27 cellular contexts compared by ENCODE assay signal in genomic region chr11:6563667-6564066, GRCh38.
"Had no signal": no experiment of that assay in that cellular context is flagged by ENCODE, and none has a peak within 500 bp of the region (broad histone marks: within the 10 kb centered on the region; RNA-seq: fewer than 3 reads in every experiment).

No MANE protein-coding gene starts in this region.

- H3K9me3 ChIP-seq: heart left ventricle, left lung, neutrophil, prostate gland, sigmoid colon, spleen, stomach, testis, thyroid gland, transverse colon, upper lobe of left lung, vagina had no signal

- H3K4me3 Mint-ChIP-seq: immature natural killer cell; memory B cell; naive thymus-derived CD8-positive, alpha-beta T cell; nephron; neural crest cell; stimulated activated effector memory CD8-positive, alpha-beta T cell treated with anti-CD3 and anti-CD28 coated beads, Interleukin-12 subunit alpha, Interleukin-12 subunit beta, amount 100 ng/mL, for 72 hours had no signal

- H3K27me3 ChIP-seq: heart left ventricle, left lung, neutrophil, sigmoid colon, spleen, stomach, testis, thyroid gland, transverse colon, upper lobe of left lung, vagina had no signal

- DNase-seq: heart left ventricle; hypothalamus; immature natural killer cell; kidney; left colon; left lung; occipital lobe; retina; right cardiac atrium; sigmoid colon; small intestine; spleen; stimulated activated CD4-positive, alpha-beta T cell treated with anti-CD3 and anti-CD28 coated beads, Interleukin-4, amount 100 ng/mL, for 24 hours; stimulated activated naive CD4-positive, alpha-beta T cell; stomach; testis; thyroid gland; transverse colon; upper lobe of left lung had no signal

- H3K27ac ChIP-seq: heart left ventricle, left lung, neutrophil, prostate gland, sigmoid colon, spleen, stomach, testis, thyroid gland, transverse colon, upper lobe of left lung, vagina had no signal

- H3K4me3 ChIP-seq: heart left ventricle, left lung, prostate gland, sigmoid colon, spleen, stomach, testis, thyroid gland, transverse colon, upper lobe of left lung, vagina had no signal

- H3K27ac Mint-ChIP-seq: immature natural killer cell; memory B cell; stimulated activated effector memory CD8-positive, alpha-beta T cell treated with anti-CD3 and anti-CD28 coated beads, Interleukin-12 subunit alpha, Interleukin-12 subunit beta, amount 100 ng/mL, for 72 hours had no signal

- H3K4me1 Mint-ChIP-seq: immature natural killer cell; neural crest cell; stimulated activated effector memory CD8-positive, alpha-beta T cell treated with anti-CD3 and anti-CD28 coated beads, Interleukin-12 subunit alpha, Interleukin-12 subunit beta, amount 100 ng/mL, for 72 hours had no signal

- ATAC-seq: heart left ventricle; left colon; left lung; naive thymus-derived CD8-positive, alpha-beta T cell; right cardiac atrium; stimulated activated effector memory CD8-positive, alpha-beta T cell treated with anti-CD3 and anti-CD28 coated beads, Interleukin-12 subunit alpha, Interleukin-12 subunit beta, amount 100 ng/mL, for 72 hours had no signal

- H3K4me1 ChIP-seq: left lung, prostate gland, testis, transverse colon had no signal

- H3K36me3 ChIP-seq: neutrophil, prostate gland, thyroid gland, transverse colon, upper lobe of left lung, vagina had no signal

- H3K9me3 Mint-ChIP-seq: immature natural killer cell; memory B cell; naive thymus-derived CD8-positive, alpha-beta T cell; nephron; neural crest cell; stimulated activated effector memory CD8-positive, alpha-beta T cell treated with anti-CD3 and anti-CD28 coated beads, Interleukin-12 subunit alpha, Interleukin-12 subunit beta, amount 100 ng/mL, for 72 hours had no signal

- H3K27me3 Mint-ChIP-seq: memory B cell; naive thymus-derived CD8-positive, alpha-beta T cell had no signal
